12 cellular contexts compared by ENCODE assay signal in genomic region chr4:147596976-147597375, GRCh38. TPM values are rescaled to one million over a fixed set of nuclear protein-coding genes. Genes with fewer than 3 reads are reported as not detected.
DNase-seq lines count a peak whose midpoint lies in the region; ATAC-seq, FAIRE-seq and TF ChIP-seq lines count a peak whose summit lies in the region.
"Had no signal": no experiment of that assay in that cellular context is flagged by ENCODE, and none has a peak within 500 bp of the region (broad histone marks: within the 10 kb centered on the region; RNA-seq: fewer than 3 reads in every experiment).

No MANE protein-coding gene starts in this region.

- no peaks in the 10 kb centered on the region for H3K4me1 Mint-ChIP-seq in CD14-positive monocyte

- H3K4me3 ChIP-seq in AG04450 (ENCODE audit: low read depth, low read length) = no peak overlapping the region
- no peak overlapping the region for H3K4me3 ChIP-seq in left lung

- H3K4me3 Mint-ChIP-seq in CD14-positive monocyte = no peak overlapping the region
- H3K4me3 Mint-ChIP-seq: activated naive CD4-positive, alpha-beta T cell treated with anti-CD3 and anti-CD28 coated beads for 36 hours had no signal

- no peak overlapping the region for H3K27ac Mint-ChIP-seq in CD14-positive monocyte
- H3K27ac Mint-ChIP-seq: activated naive CD4-positive, alpha-beta T cell treated with anti-CD3 and anti-CD28 coated beads for 36 hours had no signal

- intact Hi-C loops in left lung (cut with DNase I) (no loop called here), CD14-positive monocyte (cut with micrococcal nuclease) (no loop called here)

- H3K27ac ChIP-seq in AG04450 (ENCODE audit: low read depth, low read length) = peak overlapping the region; percentile 92
- H3K27ac ChIP-seq in left lung = peak overlapping the region in 1 of 2 donors; percentile 6
- H3K27ac ChIP-seq: neutrophil had no signal

- CTCF ChIA-PET in AG04450 (lab: Charles Lee) = interaction anchor here (0.6 to 7.6 kb wide), 10 partner anchors 8 to 578 kb away, joined by 3 to 117 read pairs (median 5); partner anchors contain the start of gene TMEM184C

- no peak for FAIRE-seq in HTR-8/SVneo (lab: Jason Lieb, UNC)
- FAIRE-seq: TTC549 had no signal

- H3K36me3 Mint-ChIP-seq in CD14-positive monocyte = no peaks in the 10 kb centered on the region

- peaks cover 0 to 3% of the 10 kb centered on the region in 2 donors for H3K4me1 ChIP-seq in left lung

- H3K36me3 ChIP-seq in left lung = no peaks in the 10 kb centered on the region
- H3K36me3 ChIP-seq: neutrophil had no signal

- H3K27me3 Mint-ChIP-seq in CD14-positive monocyte (ENCODE audit: low read depth in 3 of 3) = peaks cover 3 to 8% (median 4%) of the 10 kb centered on the region in 3 donors

- H3K9me3 ChIP-seq in AG04450 (ENCODE audit: control insufficient read depth, insufficient read depth, low read length) = no peaks in the 10 kb centered on the region
- H3K9me3 ChIP-seq in left lung = no peaks in the 10 kb centered on the region
- H3K9me3 ChIP-seq: neutrophil had no signal

- H3K9me3 Mint-ChIP-seq in CD14-positive monocyte = peaks cover 0 to 2% (median 0%) of the 10 kb centered on the region in 7 donors
- H3K9me3 Mint-ChIP-seq: activated naive CD4-positive, alpha-beta T cell treated with anti-CD3 and anti-CD28 coated beads for 36 hours had no signal

- no peaks in the 10 kb centered on the region for H3K27me3 ChIP-seq in AG04450 (ENCODE audit: control insufficient read depth, insufficient read depth, low read length)
- no peaks in the 10 kb centered on the region for H3K27me3 ChIP-seq in left lung

- peak; percentile 95 for ATAC-seq in left lung
- ATAC-seq in HG03045 (IDR thresholded peaks at IDR 0.05; ENCODE audit: unreplicated experiment) = no peak
- no peak for ATAC-seq in GM21515 (IDR thresholded peaks at IDR 0.05; ENCODE audit: unreplicated experiment)

- TF ChIP-seq CTCF in AG04450 (IDR thresholded peaks at IDR 0.05; ENCODE audit: low read depth, low read length) (no peak), left lung (IDR thresholded peaks at IDR 0.05) (no peak), CD14-positive monocyte (IDR thresholded peaks at IDR 0.05) (no peak)

- POLR2A ChIA-PET in AG04450 (lab: Yijun Ruan, JAX) = interaction anchor here (0.7 to 1.3 kb wide), 3 partner anchors 20 to 493 kb away, joined by 3 to 7 read pairs (median 4); partner anchors contain the start of genes ARHGAP10 and TMEM184C

- DNase-seq in AG04450 (ENCODE audit: low read depth, low spot score) (peak; percentile 87), HTR-8/SVneo (ENCODE audit: insufficient read length, low spot score) (peak; percentile 40), astrocyte of the hippocampus (ENCODE audit: low read depth, low spot score) (peak; percentile 96), left lung (peak in 1 of 2 donors; percentile 55), CD14-positive monocyte (ENCODE audit: low spot score) (no peak)
- no peak for DNase-seq in stimulated activated naive CD4-positive, alpha-beta T cell treated with Interleukin-2 at 50 U/mL for 16 hours (lab: John Stamatoyannopoulos, UW)
- DNase-seq: activated naive CD4-positive, alpha-beta T cell treated with anti-CD3 and anti-CD28 coated beads for 36 hours; C1 segment of cervical spinal cord had no signal

RNA-seq across cellular contexts. Expression of gene TMEM184C, which starts 20.2 kb away (rescaled TPM):
- polyA plus RNA-seq in AG04450 (2011; rRNA removed) (33.3 and 40.6 TPM in 2 replicates), CD14-positive monocyte (10 to 100 TPM; 20.7 to 36.4 TPM)
- 46.7 and 50.8 TPM in 2 replicates for polyA minus RNA-seq in AG04450 (2011; rRNA and poly(A)+ RNA removed)
- 10 to 100 TPM; 35.5 to 42.1 TPM for total RNA-seq in left lung

Comparison
In these comparisons a context has a peak if more than half of its experiments do, and no peak if none do; other contexts are left out.
1. DNase-seq: peak in AG04450 (single experiment), HTR-8/SVneo (single experiment) and astrocyte of the hippocampus (single experiment); none in CD14-positive monocyte (single experiment) and stimulated activated naive CD4-positive, alpha-beta T cell treated with Interleukin-2 at 50 U/mL for 16 hours (single experiment).